12 cellular contexts compared by ENCODE assay signal in genomic region chr2:74501335-74502071, GRCh38. TPM values are rescaled to one million over a fixed set of nuclear protein-coding genes. Genes with fewer than 3 reads are reported as not detected.
DNase-seq lines count a peak whose midpoint lies in the region; ATAC-seq and TF ChIP-seq lines count a peak whose summit lies in the region.
"Had no signal": no experiment of that assay in that cellular context is flagged by ENCODE, and none has a peak within 500 bp of the region (broad histone marks: within the 10 kb centered on the region; RNA-seq: fewer than 3 reads in every experiment).

No MANE protein-coding gene starts in this region.

- in situ Hi-C loops in G401 (cut with HindIII; ENCODE audit: low sequenced_read_pairs) = no loop called here

- POLR2A ChIA-PET in CD8-positive, alpha-beta memory T cell (lab: Charles Lee) = interaction anchor here (0.6 kb wide), 2 partner anchors 26 to 28 kb away, joined by 4 read pairs; partner anchors contain the start of gene HTRA2
- POLR2A ChIA-PET in naive thymus-derived CD4-positive, alpha-beta T cell (lab: Charles Lee) = interaction anchor here (1.0 to 1.8 kb wide), 6 partner anchors 10 to 29 kb away, joined by 3 to 5 read pairs (median 4); partner anchors contain the start of genes AUP1, CCDC142, HTRA2 and MRPL53

- peaks cover 0 to 2% (median 0%) of the 10 kb centered on the region in 5 donors for H3K9me3 Mint-ChIP-seq in CD8-positive, alpha-beta memory T cell
- no peaks in the 10 kb centered on the region for H3K9me3 Mint-ChIP-seq in IgD-negative memory B cell
- H3K9me3 Mint-ChIP-seq in naive thymus-derived CD4-positive, alpha-beta T cell = peaks cover 0 to 2% (median 0%) of the 10 kb centered on the region in 11 donors

- CTCF ChIA-PET in CD8-positive, alpha-beta memory T cell (lab: Charles Lee) = interaction anchor here (0.6 to 1.5 kb wide), 3 partner anchors 9 to 16 kb away, joined by 3 to 5 read pairs (median 3); partner anchors contain the start of gene TLX2
- CTCF ChIA-PET in naive thymus-derived CD4-positive, alpha-beta T cell (lab: Charles Lee) = interaction anchor here (0.8 kb wide), 1 partner anchor 45 kb away, joined by 3 read pairs; no protein-coding TSS in a partner anchor

- DNase-seq in CD8-positive, alpha-beta memory T cell = no peak
- DNase-seq in choroid plexus epithelial cell (ENCODE audit: low read depth) (no peak), NCI-H2171 (lab: John Stamatoyannopoulos, UW) (no peak), NCI-H187 (lab: John Stamatoyannopoulos, UW) (no peak), NCI-H146 treated with DMSO at 0.1 percent for 48 hours (lab: John Stamatoyannopoulos, UW; ENCODE audit: unreplicated experiment) (no peak), G401 (ENCODE audit: low spot score) (no peak)
- DNase-seq in naive thymus-derived CD4-positive, alpha-beta T cell = no peak
- DNase-seq: activated CD4-positive, alpha-beta T cell treated with anti-CD3 and anti-CD28 coated beads, Interleukin-2, amount 50 U/mL, for 48 hours; DMS79 treated with DMSO at 0.1 percent for 48 hours; NCI-H1930 had no signal

- peaks cover 44 to 70% (median 53%) of the 10 kb centered on the region in 3 donors for H3K4me1 Mint-ChIP-seq in CD8-positive, alpha-beta memory T cell
- peaks cover 23 to 25% (median 24%) of the 10 kb centered on the region in 3 donors for H3K4me1 Mint-ChIP-seq in IgD-negative memory B cell
- H3K4me1 Mint-ChIP-seq in naive thymus-derived CD4-positive, alpha-beta T cell = peaks cover 34 to 69% (median 57%) of the 10 kb centered on the region in 7 donors

- peak overlapping the region in 1 of 8 donors; percentile 57 for H3K27ac Mint-ChIP-seq in CD8-positive, alpha-beta memory T cell
- peak overlapping the region in 2 of 3 donors; percentile 72 to 90 for H3K27ac Mint-ChIP-seq in IgD-negative memory B cell
- peak overlapping the region in 2 of 9 donors; percentile 14 to 15 for H3K27ac Mint-ChIP-seq in naive thymus-derived CD4-positive, alpha-beta T cell

- H3K36me3 Mint-ChIP-seq in CD8-positive, alpha-beta memory T cell = peaks cover 4 to 24% (median 19%) of the 10 kb centered on the region in 3 donors
- peaks cover 12% of the 10 kb centered on the region for H3K36me3 Mint-ChIP-seq in IgD-negative memory B cell
- H3K36me3 Mint-ChIP-seq in naive thymus-derived CD4-positive, alpha-beta T cell = peaks cover 11 to 28% (median 21%) of the 10 kb centered on the region in 5 donors

- H3K36me3 ChIP-seq in CD8-positive, alpha-beta memory T cell (ENCODE audit: insufficient read depth, low read length) = peaks cover 9% of the 10 kb centered on the region
- peaks cover 0 to 16% (median 5%) of the 10 kb centered on the region in 3 experiments for H3K36me3 ChIP-seq in naive thymus-derived CD4-positive, alpha-beta T cell (ENCODE audit: control insufficient read depth in 2 of 3, insufficient read depth in 3 of 3, low read length in 3 of 3)

- no peak for ATAC-seq in naive thymus-derived CD4-positive, alpha-beta T cell

- intact Hi-C loops in naive thymus-derived CD4-positive, alpha-beta T cell (cut with micrococcal nuclease) = loop anchor here in 1 of 2 donors (10.0 kb wide), 1 partner anchor 153 kb away; the partner anchor contains the start of gene SEMA4F

- no peak overlapping the region for H3K27ac ChIP-seq in CD8-positive, alpha-beta memory T cell (ENCODE audit: low read depth, low read length)
- H3K27ac ChIP-seq in naive thymus-derived CD4-positive, alpha-beta T cell (ENCODE audit: low read depth, low read length) = no peak overlapping the region

- no peak for TF ChIP-seq CTCF in choroid plexus epithelial cell (conservative IDR thresholded peaks at IDR 0.05; ENCODE audit: low read depth, low read length)

- H3K4me3 Mint-ChIP-seq in CD8-positive, alpha-beta memory T cell = peak overlapping the region in 6 of 7 donors; percentile 67 to 77 (median 74)
- H3K4me3 Mint-ChIP-seq in IgD-negative memory B cell = peak overlapping the region in 3 of 4 donors; percentile 70 to 88 (median 86)
- H3K4me3 Mint-ChIP-seq in naive thymus-derived CD4-positive, alpha-beta T cell = peak overlapping the region in 7 of 10 donors; percentile 16 to 75 (median 64)

- H3K4me3 ChIP-seq in CD8-positive, alpha-beta memory T cell (ENCODE audit: low read length) = no peak overlapping the region
- H3K4me3 ChIP-seq in choroid plexus epithelial cell (ENCODE audit: low read depth, low read length) = peak overlapping the region; percentile 74
- no peak overlapping the region for H3K4me3 ChIP-seq in naive thymus-derived CD4-positive, alpha-beta T cell (ENCODE audit: low read length)

- peaks cover 43% of the 10 kb centered on the region for H3K4me1 ChIP-seq in CD8-positive, alpha-beta memory T cell (ENCODE audit: insufficient read depth, low read length)
- H3K4me1 ChIP-seq in naive thymus-derived CD4-positive, alpha-beta T cell (ENCODE audit: control insufficient read depth in 2 of 2, insufficient read depth in 2 of 2, low read length in 2 of 2) = peaks cover 13 to 47% of the 10 kb centered on the region in 2 donors

- H3K27me3 ChIP-seq in CD8-positive, alpha-beta memory T cell (ENCODE audit: insufficient read depth, low read length, poor library complexity, severe bottlenecking) = peaks cover 20% of the 10 kb centered on the region
- H3K27me3 ChIP-seq in naive thymus-derived CD4-positive, alpha-beta T cell (ENCODE audit: control insufficient read depth in 2 of 2, insufficient read depth in 2 of 2, low read length in 2 of 2) = peaks cover 4 to 43% of the 10 kb centered on the region in 2 donors

- H3K9me3 ChIP-seq in CD8-positive, alpha-beta memory T cell (ENCODE audit: low read length) = no peaks in the 10 kb centered on the region
- no peaks in the 10 kb centered on the region for H3K9me3 ChIP-seq in naive thymus-derived CD4-positive, alpha-beta T cell (ENCODE audit: control insufficient read depth in 2 of 3, low read length in 3 of 3)

- H3K27me3 Mint-ChIP-seq in CD8-positive, alpha-beta memory T cell = peaks cover 40 to 71% of the 10 kb centered on the region in 2 donors
- H3K27me3 Mint-ChIP-seq in IgD-negative memory B cell = peaks cover 51% of the 10 kb centered on the region
- peaks cover 60 to 76% (median 69%) of the 10 kb centered on the region in 5 donors for H3K27me3 Mint-ChIP-seq in naive thymus-derived CD4-positive, alpha-beta T cell

RNA-seq across cellular contexts. Expression of gene LBX2, which starts 2.1 kb away (rescaled TPM):
- total RNA-seq in CD8-positive, alpha-beta memory T cell = under 1 TPM; 0.38 to 0.94 TPM
- polyA plus RNA-seq in CD8-positive, alpha-beta memory T cell = not detected
- not detected for polyA plus RNA-seq in IgD-negative memory B cell
- under 1 TPM in 2 of 5 experiments, not detected in 3; 0.44 to 0.65 TPM for total RNA-seq in naive thymus-derived CD4-positive, alpha-beta T cell
- polyA plus RNA-seq in naive thymus-derived CD4-positive, alpha-beta T cell = not detected
- not detected in 2 replicates for total RNA-seq in G401 (2014; rRNA removed; shearing (Covaris generic))
- total RNA-seq: cerebellum had no signal

RNA-seq across cellular contexts. Expression of gene PCGF1, which starts 6.0 kb away (rescaled TPM):
- total RNA-seq in CD8-positive, alpha-beta memory T cell = 10 to 100 TPM; 29.6 to 38.7 TPM
- 17.2 TPM for polyA plus RNA-seq in CD8-positive, alpha-beta memory T cell
- polyA plus RNA-seq in IgD-negative memory B cell = 14.7 TPM
- 10 to 100 TPM; 25.7 to 37.0 (median 31.2) TPM for total RNA-seq in naive thymus-derived CD4-positive, alpha-beta T cell
- 10 to 100 TPM in 1 of 2 donors, 1 to 10 TPM in 1; 9.0 to 25.0 TPM for polyA plus RNA-seq in naive thymus-derived CD4-positive, alpha-beta T cell
- 38.2 and 39.9 TPM in 2 replicates for total RNA-seq in G401 (2014; rRNA removed; shearing (Covaris generic))

RNA-seq across cellular contexts. Expression of gene TLX2, which starts 12.7 kb away (rescaled TPM):
- total RNA-seq in CD8-positive, alpha-beta memory T cell = under 1 TPM; 0.37 to 0.60 TPM
- polyA plus RNA-seq in CD8-positive, alpha-beta memory T cell = not detected
- not detected for polyA plus RNA-seq in IgD-negative memory B cell
- total RNA-seq in naive thymus-derived CD4-positive, alpha-beta T cell = under 1 TPM in 2 of 5 experiments, not detected in 3; 0.34 to 0.66 TPM
- polyA plus RNA-seq in naive thymus-derived CD4-positive, alpha-beta T cell = not detected
- not detected in 2 replicates for total RNA-seq in G401 (2014; rRNA removed; shearing (Covaris generic))
- total RNA-seq: cerebellum had no signal

RNA-seq across cellular contexts. Expression of gene TTC31, which starts 18.6 kb away (rescaled TPM):
- total RNA-seq in CD8-positive, alpha-beta memory T cell = 10 to 100 TPM; 26.4 to 28.0 TPM
- 20.5 TPM for polyA plus RNA-seq in CD8-positive, alpha-beta memory T cell
- 26.4 TPM for polyA plus RNA-seq in IgD-negative memory B cell
- 10 to 100 TPM; 35.5 to 50.4 (median 43.6) TPM for total RNA-seq in naive thymus-derived CD4-positive, alpha-beta T cell
- polyA plus RNA-seq in naive thymus-derived CD4-positive, alpha-beta T cell = 10 to 100 TPM; 19.8 to 24.5 TPM
- total RNA-seq in G401 (2014; rRNA removed; shearing (Covaris generic)) = 21.7 and 34.6 TPM in 2 replicates

RNA-seq across cellular contexts. Expression of gene CCDC142, which starts 18.7 kb away (rescaled TPM):
- 10 to 100 TPM; 20.3 to 22.8 TPM for total RNA-seq in CD8-positive, alpha-beta memory T cell
- 9.7 TPM for polyA plus RNA-seq in CD8-positive, alpha-beta memory T cell
- 9.2 TPM for polyA plus RNA-seq in IgD-negative memory B cell
- total RNA-seq in naive thymus-derived CD4-positive, alpha-beta T cell = 10 to 100 TPM; 21.4 to 75.2 (median 33.8) TPM
- polyA plus RNA-seq in naive thymus-derived CD4-positive, alpha-beta T cell = 10 to 100 TPM; 13.1 to 23.9 TPM
- total RNA-seq in G401 (2014; rRNA removed; shearing (Covaris generic)) = 15.7 and 19.0 TPM in 2 replicates
